In genomic region chr21:17794631-17795030, GRCh38 we compare ENCODE assay signal across 14 cellular contexts. TPM values are rescaled to one million over a fixed set of nuclear protein-coding genes. Genes with fewer than 3 reads are reported as not detected.
DNase-seq lines count a peak whose midpoint lies in the region; ATAC-seq and TF ChIP-seq lines count a peak whose summit lies in the region.
"Had no signal": no experiment of that assay in that cellular context is flagged by ENCODE, and none has a peak within 500 bp of the region (broad histone marks: within the 10 kb centered on the region; RNA-seq: fewer than 3 reads in every experiment).

No MANE protein-coding gene starts in this region.

- TF ChIP-seq CTCF in OCI-LY7 (conservative IDR thresholded peaks at IDR 0.05; ENCODE audit: low read length): no peak
- TF ChIP-seq CTCF in uterus (IDR thresholded peaks at IDR 0.05): no peak

- no peaks in the 10 kb centered on the region for H4K20me1 ChIP-seq in OCI-LY7 (ENCODE audit: insufficient read depth, low read length)

- H3K4me3 ChIP-seq in OCI-LY7 (ENCODE audit: low read depth, low read length, poor library complexity, severe bottlenecking) (no peak overlapping the region), uterus (no peak overlapping the region)
- H3K4me3 ChIP-seq: GM23338 had no signal

- peaks cover 27% of the 10 kb centered on the region for H3K4me1 ChIP-seq in OCI-LY7 (ENCODE audit: insufficient read depth, low read length, poor library complexity, severe bottlenecking)
- H3K4me1 ChIP-seq in uterus: peaks cover 0 to 5% of the 10 kb centered on the region in 2 donors

- intact Hi-C loops in activated CD4-positive, alpha-beta T cell treated with anti-CD3 and anti-CD28 coated beads, Interleukin-2, amount 10 ng/mL, durations not matched to agents 24 days and 14 days (cut with micrococcal nuclease): no loop called here
- intact Hi-C loops in OCI-LY7 (cut with micrococcal nuclease; ENCODE audit: unreplicated experiment) (no loop called here), uterus (cut with DNase I; ENCODE audit: low total_unique reads) (no loop called here)
- intact Hi-C loops in dendritic cell treated with granulocyte-macrophage colony-stimulating factor and Interleukin-4, amounts not matched to agents 40 ng/mL and 50 ng/mL, for 4 days (cut with micrococcal nuclease): no loop called here

- peak overlapping the region; percentile 58 for H3K4me3 Mint-ChIP-seq in activated CD4-positive, alpha-beta T cell treated with anti-CD3 and anti-CD28 coated beads, Interleukin-2, amount 10 ng/mL, durations not matched to agents 24 days and 14 days
- H3K4me3 Mint-ChIP-seq in dendritic cell treated with granulocyte-macrophage colony-stimulating factor and Interleukin-4, amounts not matched to agents 40 ng/mL and 50 ng/mL, for 4 days: no peak overlapping the region
- no peak overlapping the region for H3K4me3 Mint-ChIP-seq in stimulated activated memory B cell treated with anti-CD40 and anti-IgM and Interleukin-4, amounts not matched to agents 10 μg/mL and 1 μg/mL and 100 μg/mL, for 72 hours
- H3K4me3 Mint-ChIP-seq: GM23338, type B pancreatic cell had no signal

- H3K4me2 ChIP-seq in OCI-LY7 (ENCODE audit: low read length): peak overlapping the region; percentile 31; the same call in 1 of the 2 replicates
- H3K4me2 ChIP-seq: GM23338 had no signal

- no peaks in the 10 kb centered on the region for H3K27me3 ChIP-seq in uterus

- H3K9me3 Mint-ChIP-seq in activated CD4-positive, alpha-beta T cell treated with anti-CD3 and anti-CD28 coated beads, Interleukin-2, amount 10 ng/mL, durations not matched to agents 24 days and 14 days: no peaks in the 10 kb centered on the region
- H3K9me3 Mint-ChIP-seq in dendritic cell treated with granulocyte-macrophage colony-stimulating factor and Interleukin-4, amounts not matched to agents 40 ng/mL and 50 ng/mL, for 4 days: no peaks in the 10 kb centered on the region
- no peaks in the 10 kb centered on the region for H3K9me3 Mint-ChIP-seq in stimulated activated memory B cell treated with anti-CD40 and anti-IgM and Interleukin-4, amounts not matched to agents 10 μg/mL and 1 μg/mL and 100 μg/mL, for 72 hours
- H3K9me3 Mint-ChIP-seq: GM23338, type B pancreatic cell had no signal

- DNase-seq in activated CD4-positive, alpha-beta T cell treated with anti-CD3 and anti-CD28 coated beads, Interleukin-2, amount 10 ng/mL, durations not matched to agents 24 days and 14 days: peak; percentile 63
- DNase-seq in activated CD4-positive, alpha-beta T cell treated with anti-CD3 and anti-CD28 coated beads for 48 hours: no peak
- DNase-seq in OCI-LY7 (ENCODE audit: low spot score) (no peak), NCI-H524 treated with DMSO at 0.1 percent for 48 hours (lab: John Stamatoyannopoulos, UW) (no peak), uterus (no peak)
- DNase-seq: anterior cingulate cortex; DMS 273 treated with DMSO at 0.1 percent for 48 hours; effector CD4-positive, alpha-beta T cell; NCI-H2171 treated with DMSO at 0.1 percent for 48 hours had no signal

- H3K36me3 ChIP-seq in OCI-LY7 (ENCODE audit: insufficient read depth, low read length) (peaks cover 77% of the 10 kb centered on the region), uterus (no peaks in the 10 kb centered on the region)

- BruUV-seq in OCI-LY7 (replicated peaks; lab: Mats Ljungman, UMichigan): no TSS peak

- no peak overlapping the region for H3K27ac ChIP-seq in OCI-LY7 (ENCODE audit: low read depth, low read length, poor library complexity, severe bottlenecking)
- peak overlapping the region in 1 of 2 donors; percentile 69 for H3K27ac ChIP-seq in uterus

- H3K4me1 Mint-ChIP-seq in activated CD4-positive, alpha-beta T cell treated with anti-CD3 and anti-CD28 coated beads, Interleukin-2, amount 10 ng/mL, durations not matched to agents 24 days and 14 days: peaks cover 50% of the 10 kb centered on the region
- peaks cover 26% of the 10 kb centered on the region for H3K4me1 Mint-ChIP-seq in dendritic cell treated with granulocyte-macrophage colony-stimulating factor and Interleukin-4, amounts not matched to agents 40 ng/mL and 50 ng/mL, for 4 days (ENCODE audit: low read depth)
- peaks cover 36% of the 10 kb centered on the region for H3K4me1 Mint-ChIP-seq in stimulated activated memory B cell treated with anti-CD40 and anti-IgM and Interleukin-4, amounts not matched to agents 10 μg/mL and 1 μg/mL and 100 μg/mL, for 72 hours

- TF ChIP-seq POLR2A in uterus (IDR thresholded peaks at IDR 0.05): no peak

- no peak overlapping the region for H2AFZ ChIP-seq in OCI-LY7 (ENCODE audit: low read length)
- H2AFZ ChIP-seq: GM23338 had no signal

- H3K27me3 Mint-ChIP-seq in activated CD4-positive, alpha-beta T cell treated with anti-CD3 and anti-CD28 coated beads, Interleukin-2, amount 10 ng/mL, durations not matched to agents 24 days and 14 days: no peaks in the 10 kb centered on the region
- no peaks in the 10 kb centered on the region for H3K27me3 Mint-ChIP-seq in dendritic cell treated with granulocyte-macrophage colony-stimulating factor and Interleukin-4, amounts not matched to agents 40 ng/mL and 50 ng/mL, for 4 days
- no peaks in the 10 kb centered on the region for H3K27me3 Mint-ChIP-seq in stimulated activated memory B cell treated with anti-CD40 and anti-IgM and Interleukin-4, amounts not matched to agents 10 μg/mL and 1 μg/mL and 100 μg/mL, for 72 hours
- H3K27me3 Mint-ChIP-seq: type B pancreatic cell had no signal

- peak overlapping the region; percentile 63 for H3K27ac Mint-ChIP-seq in activated CD4-positive, alpha-beta T cell treated with anti-CD3 and anti-CD28 coated beads, Interleukin-2, amount 10 ng/mL, durations not matched to agents 24 days and 14 days
- peak overlapping the region; percentile 24 for H3K27ac Mint-ChIP-seq in dendritic cell treated with granulocyte-macrophage colony-stimulating factor and Interleukin-4, amounts not matched to agents 40 ng/mL and 50 ng/mL, for 4 days
- H3K27ac Mint-ChIP-seq in stimulated activated memory B cell treated with anti-CD40 and anti-IgM and Interleukin-4, amounts not matched to agents 10 μg/mL and 1 μg/mL and 100 μg/mL, for 72 hours: peak overlapping the region; percentile 48
- H3K27ac Mint-ChIP-seq: GM23338, type B pancreatic cell had no signal

- H3K9me3 ChIP-seq in OCI-LY7 (ENCODE audit: low read length): no peaks in the 10 kb centered on the region
- no peaks in the 10 kb centered on the region for H3K9me3 ChIP-seq in uterus

- POLR2A ChIA-PET in OCI-LY7 (lab: Charles Lee): interaction anchor here (0.6 to 3.4 kb wide), 7 partner anchors 10 to 361 kb away, joined by 3 to 27 read pairs (median 4); no protein-coding TSS in a partner anchor

- CTCF ChIA-PET in OCI-LY7 (lab: Charles Lee; ENCODE audit: unreplicated experiment): interaction anchor here (1.5 kb wide), 1 partner anchor 11 kb away, joined by 4 read pairs; no protein-coding TSS in a partner anchor

- H3K36me3 Mint-ChIP-seq in activated CD4-positive, alpha-beta T cell treated with anti-CD3 and anti-CD28 coated beads, Interleukin-2, amount 10 ng/mL, durations not matched to agents 24 days and 14 days (ENCODE audit: low read depth): peaks cover 45% of the 10 kb centered on the region
- peaks cover 17% of the 10 kb centered on the region for H3K36me3 Mint-ChIP-seq in dendritic cell treated with granulocyte-macrophage colony-stimulating factor and Interleukin-4, amounts not matched to agents 40 ng/mL and 50 ng/mL, for 4 days (ENCODE audit: low read depth)
- peaks cover 23% of the 10 kb centered on the region for H3K36me3 Mint-ChIP-seq in stimulated activated memory B cell treated with anti-CD40 and anti-IgM and Interleukin-4, amounts not matched to agents 10 μg/mL and 1 μg/mL and 100 μg/mL, for 72 hours

- peaks cover 26% of the 10 kb centered on the region; the same call in 1 of the 2 replicates for H3K79me2 ChIP-seq in OCI-LY7 (ENCODE audit: insufficient read depth, low read depth, low read length)

- no peaks in the 10 kb centered on the region for H3K9me2 ChIP-seq in OCI-LY7 (ENCODE audit: insufficient read depth, low read length)

- no peak for ATAC-seq in stimulated activated memory B cell treated with anti-CD40 and anti-IgM and Interleukin-4, amounts not matched to agents 10 μg/mL and 1 μg/mL and 100 μg/mL, for 72 hours
- no peak for ATAC-seq in GM21737 (IDR thresholded peaks at IDR 0.05; ENCODE audit: unreplicated experiment)
- ATAC-seq: GM23338 had no signal

RNA-seq across cellular contexts. Expression of gene C21orf91, which starts 24.5 kb away (rescaled TPM):
- 37.0 and 39.6 TPM in 2 replicates for total RNA-seq in activated CD4-positive, alpha-beta T cell treated with anti-CD3 and anti-CD28 coated beads, Interleukin-2, amount 10 ng/mL, durations not matched to agents 24 days and 14 days
- 13.8 and 15.8 TPM in 2 replicates for total RNA-seq in OCI-LY7 (2014; rRNA removed; shearing (Covaris generic))
- 32.8 and 36.5 TPM in 2 replicates for total RNA-seq in OCI-LY7 (2022)
- total RNA-seq in uterus: 10 to 100 TPM; 21.5 to 68.4 (median 30.3) TPM
